1 cellular context compared by ENCODE assay signal in the genomic region with DNA sequence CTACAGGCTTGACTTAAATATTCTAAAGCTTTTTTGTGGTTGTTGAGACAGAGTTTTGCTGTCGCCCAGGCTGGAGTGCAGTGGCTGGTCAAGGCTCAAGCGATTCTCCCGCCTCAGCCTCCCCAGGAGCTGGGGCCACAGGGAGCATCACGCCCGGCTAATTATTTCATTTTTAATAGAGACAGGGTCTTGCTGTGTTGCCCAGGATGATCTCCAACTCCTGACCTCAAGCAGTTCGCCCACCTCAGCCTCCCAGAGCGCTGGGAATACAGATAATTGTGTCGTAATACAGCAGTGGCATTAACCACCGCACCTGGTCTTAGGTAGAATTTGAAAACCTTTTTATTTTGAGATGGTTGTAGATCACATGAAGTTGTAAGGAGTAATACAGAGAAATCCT.
TF ChIP-seq lines count a peak whose summit lies in the region.

No MANE protein-coding gene starts in this region.

TF ChIP-seq in H1, 55 proteins besides CTCF, POLR2A, EP300 and RAD21 (continued from another document):
- TF ChIP-seq, protein P1, sequence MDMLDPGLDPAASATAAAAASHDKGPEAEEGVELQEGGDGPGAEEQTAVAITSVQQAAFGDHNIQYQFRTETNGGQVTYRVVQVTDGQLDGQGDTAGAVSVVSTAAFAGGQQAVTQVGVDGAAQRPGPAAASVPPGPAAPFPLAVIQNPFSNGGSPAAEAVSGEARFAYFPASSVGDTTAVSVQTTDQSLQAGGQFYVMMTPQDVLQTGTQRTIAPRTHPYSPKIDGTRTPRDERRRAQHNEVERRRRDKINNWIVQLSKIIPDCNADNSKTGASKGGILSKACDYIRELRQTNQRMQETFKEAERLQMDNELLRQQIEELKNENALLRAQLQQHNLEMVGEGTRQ (IDR thresholded peaks at IDR 0.05; ENCODE audit: low read length) = no peak
